Comparison of ENCODE assay signal across 8 cellular contexts in the genomic region with DNA sequence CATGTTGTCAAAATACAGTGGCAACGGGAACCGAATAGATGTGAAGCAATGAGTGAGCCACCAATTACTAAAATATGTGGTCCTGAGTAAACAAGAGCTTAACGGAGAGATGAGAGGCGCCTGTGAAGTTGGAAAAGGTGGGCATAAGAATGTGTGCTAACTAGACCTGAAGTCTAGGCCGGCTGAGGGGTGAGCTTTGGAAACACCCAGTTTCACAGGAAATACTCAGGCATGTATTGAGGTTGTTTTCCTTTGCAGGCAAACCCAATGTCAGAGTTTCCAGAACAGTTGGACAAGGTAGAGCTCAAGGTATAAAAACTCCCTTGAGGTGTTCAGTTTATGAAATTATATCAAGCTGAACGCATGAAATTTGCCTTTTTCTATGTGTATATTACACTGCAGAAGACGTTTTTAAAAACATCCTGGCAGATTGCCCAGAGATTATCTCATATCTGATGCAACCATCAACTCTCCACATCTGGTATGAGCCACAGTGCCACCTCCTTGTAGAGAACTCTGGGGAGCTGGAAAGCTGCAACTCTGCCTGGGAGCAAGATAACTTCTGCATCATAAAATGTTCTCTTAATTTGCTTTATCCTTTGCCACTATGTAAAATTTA. TPM values are rescaled to one million over a fixed set of nuclear protein-coding genes. Genes with fewer than 3 reads are reported as not detected.
A peak's percentile ranks its signal among the peaks of the same experiment; 100 is the strongest.
DNase-seq lines count a peak whose midpoint lies in the region; ATAC-seq and TF ChIP-seq lines count a peak whose summit lies in the region.

No MANE protein-coding gene starts in this region.

- ATAC-seq in PC-3 (no peak), GM19467 (IDR thresholded peaks at IDR 0.05; ENCODE audit: unreplicated experiment) (no peak), GM19397 (IDR thresholded peaks at IDR 0.05; ENCODE audit: unreplicated experiment) (no peak)

- H4K20me1 ChIP-seq in BLaER1 (peaks cover 5% of the 10 kb centered on the region), PC-3 (ENCODE audit: low read length) (no peaks in the 10 kb centered on the region)

- CTCF ChIA-PET in PC-3 (lab: Charles Lee) = no interaction called here

- no peaks in the 10 kb centered on the region for H3F3A ChIP-seq in PC-3 (ENCODE audit: low read length, unreplicated experiment)

- H3K4me1 ChIP-seq in BLaER1 = peaks cover 32% of the 10 kb centered on the region
- H3K4me1 ChIP-seq in PC-3 (ENCODE audit: insufficient read depth, low read length) = peaks cover 14% of the 10 kb centered on the region; the same call in 1 of the 2 replicates

- H3K4me3 ChIP-seq in BLaER1 (no peak overlapping the region), PC-3 (ENCODE audit: low read length) (no peak overlapping the region)

- no peaks in the 10 kb centered on the region for H3K36me3 ChIP-seq in BLaER1
- H3K36me3 ChIP-seq in PC-3 (ENCODE audit: low read depth, low read length) = no peaks in the 10 kb centered on the region

- no peaks in the 10 kb centered on the region for H3K27me3 ChIP-seq in BLaER1
- H3K27me3 ChIP-seq in PC-3 (ENCODE audit: low read length) = no peaks in the 10 kb centered on the region

- no TSS peak for BruUV-seq in PC-3 (replicated peaks; lab: Mats Ljungman, UMichigan)

- H3K9me2 ChIP-seq in PC-3 (replicated peaks; ENCODE audit: low read length) = no peaks in the 10 kb centered on the region

- DNase-seq in HCEC 1CT (peak; percentile 84), PC-3 (peak; percentile 61), epidermal melanocyte (ENCODE audit: insufficient read length, low spot score) (peak; percentile 21), posterior vena cava (ENCODE audit: low spot score) (no peak), NCI-H524 treated with DMSO at 0.1 percent for 48 hours (lab: John Stamatoyannopoulos, UW) (no peak)

- POLR2A ChIA-PET in PC-3 (lab: Charles Lee; ENCODE audit: unreplicated experiment) = no interaction called here

- intact Hi-C loops in PC-3 (cut with micrococcal nuclease) (no loop called here), posterior vena cava (cut with DNase I) (no loop called here)

- peaks cover 9% of the 10 kb centered on the region for H3K79me2 ChIP-seq in PC-3 (ENCODE audit: low read length)

- H2AFZ ChIP-seq in PC-3 (ENCODE audit: low read length) = no peak overlapping the region

- H3K9ac ChIP-seq in BLaER1 (peak overlapping the region; percentile 40; the same call in 1 of the 2 replicates), PC-3 (ENCODE audit: low read length) (no peak overlapping the region)

- peak overlapping the region; percentile 63 for H3K4me2 ChIP-seq in BLaER1
- H3K4me2 ChIP-seq in PC-3 (ENCODE audit: low read length) = no peak overlapping the region

- no peaks in the 10 kb centered on the region for H3K9me3 ChIP-seq in BLaER1
- no peaks in the 10 kb centered on the region for H3K9me3 ChIP-seq in PC-3 (ENCODE audit: low read length)

- TF ChIP-seq CTCF in PC-3 (conservative IDR thresholded peaks at IDR 0.05; ENCODE audit: low read depth, low read length) = no peak

- H3K27ac ChIP-seq in BLaER1 (peak overlapping the region; percentile 74), PC-3 (ENCODE audit: low read length) (no peak overlapping the region)

RNA-seq across cellular contexts. Expression of gene WDSUB1, which starts 3.9 kb away (rescaled TPM):
- total RNA-seq in PC-3 (2014; rRNA removed) (3.5 and 6.6 TPM in 2 replicates), posterior vena cava (1 to 10 TPM; 4.9 to 7.9 TPM)

Comparison
In these comparisons a context has a peak if more than half of its experiments do, and no peak if none do; other contexts are left out.
1. DNase-seq: peak in HCEC 1CT (single experiment), PC-3 (single experiment) and epidermal melanocyte (single experiment); none in posterior vena cava (single experiment) and NCI-H524 treated with DMSO at 0.1 percent for 48 hours (single experiment).